19 cellular contexts compared by ENCODE assay signal in the genomic region with DNA sequence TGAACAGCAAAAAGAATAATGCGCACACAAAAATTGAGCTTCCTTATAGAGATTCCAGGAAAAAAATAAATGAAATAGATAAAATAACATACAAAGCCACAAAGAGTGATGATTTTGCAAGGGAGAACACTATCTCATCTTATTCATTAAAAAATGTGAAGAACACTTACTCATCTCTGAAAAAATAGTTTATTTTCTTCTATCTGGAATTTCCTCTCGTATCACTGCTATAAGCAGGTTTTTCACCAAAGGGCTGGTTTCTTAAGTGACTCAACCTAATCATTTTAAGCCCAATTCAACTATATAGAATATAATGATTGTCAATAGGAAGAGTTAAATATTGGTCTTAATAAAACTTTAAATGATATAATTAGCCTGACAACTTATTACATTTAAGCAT.
"Had no signal": no experiment of that assay in that cellular context is flagged by ENCODE, and none has a peak within 500 bp of the region (broad histone marks: within the 10 kb centered on the region; RNA-seq: fewer than 3 reads in every experiment).

No MANE protein-coding gene starts in this region.

- H3K36me3 ChIP-seq: heart left ventricle, prostate gland, tibial artery had no signal

- DNase-seq: activated CD4-positive, alpha-beta memory T cell treated with anti-CD3 and anti-CD28 coated beads for 36 hours; activated CD4-positive, alpha-beta T cell treated with anti-CD3 and anti-CD28 coated beads for 48 hours; activated effector memory CD4-positive, alpha-beta T cell treated with anti-CD3 and anti-CD28 coated beads, Interleukin-2, amount 50 U/mL, for 16 hours; activated naive CD4-positive, alpha-beta T cell treated with anti-CD3 and anti-CD28 coated beads, Interleukin-2, amount 10 ng/mL, durations not matched to agents 7 days and 5 days; activated naive CD8-positive, alpha-beta T cell treated with anti-CD3 and anti-CD28 coated beads, Interleukin-2, amount 50 U/mL, for 24 hours; activated T-cell treated with anti-CD3 and anti-CD28 coated beads for 4 hours; anterior cingulate cortex; central memory CD4-positive, alpha-beta T cell; effector memory CD4-positive, alpha-beta T cell; heart left ventricle; islet precursor cell; left cardiac atrium; midbrain; natural killer cell; stimulated activated CD4-positive, alpha-beta T cell treated with anti-CD3 and anti-CD28 coated beads, Interleukin-12 subunit alpha, Interleukin-12 subunit beta, amount 100 ng/mL, for 4 hours; stimulated activated naive CD8-positive, alpha-beta T cell treated with anti-CD3 and anti-CD28 coated beads, Interleukin-15, amount 100 ng/mL, for 72 hours; tibial artery had no signal

- H3K4me3 ChIP-seq: heart left ventricle, prostate gland, tibial artery had no signal

- H3K4me1 ChIP-seq: prostate gland had no signal

- H3K27me3 ChIP-seq: heart left ventricle, tibial artery had no signal

- ATAC-seq: activated naive CD8-positive, alpha-beta T cell treated with anti-CD3 and anti-CD28 coated beads, Interleukin-2, amount 50 U/mL, for 24 hours; heart left ventricle; left cardiac atrium; natural killer cell; stimulated activated effector memory CD8-positive, alpha-beta T cell treated with anti-CD3 and anti-CD28 coated beads, Interleukin-12 subunit alpha, Interleukin-12 subunit beta, amount 100 ng/mL, for 72 hours; stimulated activated naive CD8-positive, alpha-beta T cell treated with anti-CD3 and anti-CD28 coated beads, Interleukin-15, amount 100 ng/mL, for 72 hours had no signal

- H3K9me3 ChIP-seq: heart left ventricle, prostate gland, tibial artery had no signal

- H3K27ac ChIP-seq: heart left ventricle, prostate gland, tibial artery had no signal
